22 cellular contexts compared by ENCODE assay signal in genomic region chr15:61929452-61929851, GRCh38.
DNase-seq lines count a peak whose midpoint lies in the region; ATAC-seq, FAIRE-seq and TF ChIP-seq lines count a peak whose summit lies in the region.
"Had no signal": no experiment of that assay in that cellular context is flagged by ENCODE, and none has a peak within 500 bp of the region (broad histone marks: within the 10 kb centered on the region; RNA-seq: fewer than 3 reads in every experiment).

No MANE protein-coding gene starts in this region.

- no peak for TF ChIP-seq RAD21 in K562 (CRISPR knock-in tag; conservative IDR thresholded peaks at IDR 0.05 in 1 of 2, IDR thresholded peaks at IDR 0.05 in 1 of 2)

- H3K9me3 ChIP-seq in breast epithelium = no peaks in the 10 kb centered on the region
- no peaks in the 10 kb centered on the region for H3K9me3 ChIP-seq in K562 (replicated peaks; ENCODE audit: control insufficient read depth, insufficient read depth, low read depth, low read length)
- H3K9me3 ChIP-seq: BLaER1, Caco-2, HAP-1 had no signal

- no peaks in the 10 kb centered on the region for H3K9me1 ChIP-seq in K562 (ENCODE audit: control insufficient read depth, insufficient read depth, low read length)

- TF ChIP-seq CTCF in MCF 10A (IDR thresholded peaks at IDR 0.05; ENCODE audit: unreplicated experiment) (no peak), breast epithelium (IDR thresholded peaks at IDR 0.05) (no peak), K562 (IDR thresholded peaks at IDR 0.05 in 2 of 3, conservative IDR thresholded peaks at IDR 0.05 in 1 of 3; ENCODE audit: insufficient read depth in 2 of 3, low read depth in 1 of 3, low read length in 3 of 3) (no peak)

- H3K36me3 ChIP-seq in breast epithelium (no peaks in the 10 kb centered on the region), K562 (ENCODE audit: control insufficient read depth, insufficient read depth, low read length) (peaks cover 3% of the 10 kb centered on the region; the same call in 1 of the 3 replicates)

- no peak for ATAC-seq in K562
- no peak for ATAC-seq in HG03469 (IDR thresholded peaks at IDR 0.05; ENCODE audit: unreplicated experiment)
- ATAC-seq: CD8-positive, alpha-beta T cell; GM12878 had no signal

- in situ Hi-C loops in K562 (cut with MboI) = no loop called here

- H3K4me1 ChIP-seq in breast epithelium (no peaks in the 10 kb centered on the region), K562 (replicated peaks in 1 of 2; ENCODE audit: control insufficient read depth in 2 of 2, insufficient read depth in 2 of 2, low read length in 2 of 2) (no peaks in the 10 kb centered on the region)
- H3K4me1 ChIP-seq: BLaER1, Caco-2, HAP-1 had no signal

- intact Hi-C loops in MCF 10A (cut with micrococcal nuclease) = no loop called here
- intact Hi-C loops in breast epithelium (cut with DNase I; ENCODE audit: low total_unique reads) = no loop called here
- intact Hi-C loops in K562 (cut with micrococcal nuclease) = no loop called here

- FAIRE-seq in G401.6 (lab: Jason Lieb, UNC) (peak; percentile 41), K562 (lab: Jason Lieb, UNC) (no peak)
- FAIRE-seq: GM12878, GM18507, H54 had no signal

- H3K4me1 Mint-ChIP-seq in MCF 10A (ENCODE audit: insufficient read depth, unreplicated experiment) = no peaks in the 10 kb centered on the region
- H3K4me1 Mint-ChIP-seq: B cell had no signal

- TF ChIP-seq EP300 in K562 (IDR thresholded peaks at IDR 0.05; ENCODE audit: low read length) = no peak

- CTCF ChIA-PET in MCF 10A (lab: Yijun Ruan, JAX) = interaction anchor here (0.6 to 0.7 kb wide), 3 partner anchors 213 to 412 kb away, joined by 3 to 4 read pairs (median 3); no protein-coding TSS in a partner anchor
- CTCF ChIA-PET in K562 (lab: Yijun Ruan, JAX; ENCODE audit: low intra/inter-chr PET ratio) = no interaction called here

- no peaks in the 10 kb centered on the region for H3K27me3 Mint-ChIP-seq in MCF 10A (ENCODE audit: insufficient read depth, unreplicated experiment)
- H3K27me3 Mint-ChIP-seq: B cell; CD4-positive, CD25-positive, alpha-beta regulatory T cell had no signal

- no peak overlapping the region for H3K9ac ChIP-seq in K562 (ENCODE audit: insufficient read depth in 1 of 2, low read depth in 2 of 2, low read length in 2 of 2)
- H3K9ac ChIP-seq: BLaER1 had no signal

- no peaks in the 10 kb centered on the region for H3K79me2 ChIP-seq in K562 (ENCODE audit: control insufficient read depth, insufficient read depth, low read length)

- H3K4me2 ChIP-seq in K562 (ENCODE audit: insufficient read depth, low read length) = no peak overlapping the region
- H3K4me2 ChIP-seq: BLaER1 had no signal

- no peak overlapping the region for H3K4me3 Mint-ChIP-seq in MCF 10A (ENCODE audit: unreplicated experiment)
- H3K4me3 Mint-ChIP-seq: B cell; CD4-positive, CD25-positive, alpha-beta regulatory T cell; CD8-positive, alpha-beta T cell; HFFc6 had no signal

- POLR2A ChIA-PET in MCF 10A (lab: Yijun Ruan, JAX) (no interaction called here), K562 (lab: Yijun Ruan, JAX) (no interaction called here)

- H4K20me1 ChIP-seq in K562 (replicated peaks; ENCODE audit: control insufficient read depth, insufficient read depth, low read length) = no peaks in the 10 kb centered on the region
- H4K20me1 ChIP-seq: BLaER1 had no signal

- H3K36me3 Mint-ChIP-seq in MCF 10A (ENCODE audit: insufficient read depth, unreplicated experiment) = peaks cover 48% of the 10 kb centered on the region

- BruUV-seq in MCF 10A (replicated peaks; lab: Mats Ljungman, UMichigan) (no TSS peak), K562 (replicated peaks; lab: Mats Ljungman, UMichigan) (no TSS peak)

- DNase-seq in MCF 10A (ENCODE audit: unreplicated experiment) (no peak), breast epithelium (ENCODE audit: low spot score in 2 of 2) (no peak), K562 (ENCODE audit: extremely low read depth in 1 of 4, low spot score in 3 of 4) (no peak), NCI-H2081 (lab: John Stamatoyannopoulos, UW) (no peak)
- DNase-seq: 8988T; Caco-2; CD4-positive, CD25-positive, alpha-beta regulatory T cell; CD8-positive, alpha-beta T cell; DMS153; DND-41; GDM1; GOT3; HFFc6 had no signal

- peak overlapping the region; percentile 50 for H3K27ac Mint-ChIP-seq in MCF 10A (ENCODE audit: low read depth, unreplicated experiment)
- H3K27ac Mint-ChIP-seq: B cell; CD4-positive, CD25-positive, alpha-beta regulatory T cell; CD8-positive, alpha-beta T cell; HFFc6 had no signal

- no peak overlapping the region for H3K27ac ChIP-seq in breast epithelium
- no peak overlapping the region for H3K27ac ChIP-seq in K562 (ENCODE audit: extremely low read depth, low read depth, low read length)
- H3K27ac ChIP-seq: BLaER1, C4-2B had no signal

- H3K4me3 ChIP-seq in breast epithelium (no peak overlapping the region), K562 (no peak overlapping the region)
- H3K4me3 ChIP-seq: BLaER1, GM12878, HAP-1 had no signal

- no peak overlapping the region for H2AFZ ChIP-seq in K562 (ENCODE audit: low read depth, low read length)

- H3K27me3 ChIP-seq in breast epithelium (no peaks in the 10 kb centered on the region), K562 (ENCODE audit: control insufficient read depth in 2 of 2, insufficient read depth in 2 of 2, low read length in 2 of 2) (no peaks in the 10 kb centered on the region)
- H3K27me3 ChIP-seq: BLaER1 had no signal

- H3K9me3 Mint-ChIP-seq in MCF 10A (ENCODE audit: unreplicated experiment) = no peaks in the 10 kb centered on the region
- H3K9me3 Mint-ChIP-seq: CD8-positive, alpha-beta T cell; HFFc6 had no signal

- TF ChIP-seq POLR2A in breast epithelium (IDR thresholded peaks at IDR 0.05) (no peak), K562 (conservative IDR thresholded peaks at IDR 0.05) (no peak)

TF ChIP-seq in K562, 482 proteins besides CTCF, POLR2A, EP300 and RAD21:
- TF ChIP-seq ZBTB9 (CRISPR knock-in tag; IDR thresholded peaks at IDR 0.05) (no peak), ZNF316 (IDR thresholded peaks at IDR 0.05) (peak; percentile 21; the same call in 1 of the 2 replicates)
